Comparison of ENCODE assay signal across 1 cellular context in the genomic region with DNA sequence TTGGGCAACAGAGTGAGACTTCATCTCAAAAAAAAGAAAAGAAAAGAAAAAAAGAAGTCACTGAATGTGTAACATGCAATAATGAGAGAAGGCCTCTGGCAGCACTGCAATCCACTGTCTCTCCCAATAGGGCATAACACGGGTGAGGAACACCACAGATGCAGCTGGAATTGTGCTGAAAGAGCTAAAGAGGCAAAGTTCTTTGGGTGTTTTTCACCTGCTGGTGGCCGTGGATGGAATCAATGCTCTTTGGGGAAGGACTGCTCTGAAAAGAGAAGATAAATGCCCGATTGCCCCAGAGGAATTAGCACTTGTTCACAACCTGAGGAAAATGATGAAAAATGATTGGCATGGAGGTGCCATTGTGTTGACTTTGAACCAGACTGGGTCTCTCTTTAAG.
TF ChIP-seq lines count a peak whose summit lies in the region.

No MANE protein-coding gene starts in this region.

TF ChIP-seq in GM23338, 12 proteins besides CTCF, POLR2A, EP300 and RAD21 (continued from another document):
- TF ChIP-seq, protein P1, sequence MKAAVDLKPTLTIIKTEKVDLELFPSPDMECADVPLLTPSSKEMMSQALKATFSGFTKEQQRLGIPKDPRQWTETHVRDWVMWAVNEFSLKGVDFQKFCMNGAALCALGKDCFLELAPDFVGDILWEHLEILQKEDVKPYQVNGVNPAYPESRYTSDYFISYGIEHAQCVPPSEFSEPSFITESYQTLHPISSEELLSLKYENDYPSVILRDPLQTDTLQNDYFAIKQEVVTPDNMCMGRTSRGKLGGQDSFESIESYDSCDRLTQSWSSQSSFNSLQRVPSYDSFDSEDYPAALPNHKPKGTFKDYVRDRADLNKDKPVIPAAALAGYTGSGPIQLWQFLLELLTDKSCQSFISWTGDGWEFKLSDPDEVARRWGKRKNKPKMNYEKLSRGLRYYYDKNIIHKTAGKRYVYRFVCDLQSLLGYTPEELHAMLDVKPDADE (IDR thresholded peaks at IDR 0.05): no peak
- TF ChIP-seq ZNF462 (CRISPR knock-in tag; IDR thresholded peaks at IDR 0.05) (no peak), JUNB (IDR thresholded peaks at IDR 0.05; ENCODE audit: unreplicated experiment) (no peak), STAT1 (IDR thresholded peaks at IDR 0.05; ENCODE audit: unreplicated experiment) (no peak)
- TF ChIP-seq, protein P2, sequence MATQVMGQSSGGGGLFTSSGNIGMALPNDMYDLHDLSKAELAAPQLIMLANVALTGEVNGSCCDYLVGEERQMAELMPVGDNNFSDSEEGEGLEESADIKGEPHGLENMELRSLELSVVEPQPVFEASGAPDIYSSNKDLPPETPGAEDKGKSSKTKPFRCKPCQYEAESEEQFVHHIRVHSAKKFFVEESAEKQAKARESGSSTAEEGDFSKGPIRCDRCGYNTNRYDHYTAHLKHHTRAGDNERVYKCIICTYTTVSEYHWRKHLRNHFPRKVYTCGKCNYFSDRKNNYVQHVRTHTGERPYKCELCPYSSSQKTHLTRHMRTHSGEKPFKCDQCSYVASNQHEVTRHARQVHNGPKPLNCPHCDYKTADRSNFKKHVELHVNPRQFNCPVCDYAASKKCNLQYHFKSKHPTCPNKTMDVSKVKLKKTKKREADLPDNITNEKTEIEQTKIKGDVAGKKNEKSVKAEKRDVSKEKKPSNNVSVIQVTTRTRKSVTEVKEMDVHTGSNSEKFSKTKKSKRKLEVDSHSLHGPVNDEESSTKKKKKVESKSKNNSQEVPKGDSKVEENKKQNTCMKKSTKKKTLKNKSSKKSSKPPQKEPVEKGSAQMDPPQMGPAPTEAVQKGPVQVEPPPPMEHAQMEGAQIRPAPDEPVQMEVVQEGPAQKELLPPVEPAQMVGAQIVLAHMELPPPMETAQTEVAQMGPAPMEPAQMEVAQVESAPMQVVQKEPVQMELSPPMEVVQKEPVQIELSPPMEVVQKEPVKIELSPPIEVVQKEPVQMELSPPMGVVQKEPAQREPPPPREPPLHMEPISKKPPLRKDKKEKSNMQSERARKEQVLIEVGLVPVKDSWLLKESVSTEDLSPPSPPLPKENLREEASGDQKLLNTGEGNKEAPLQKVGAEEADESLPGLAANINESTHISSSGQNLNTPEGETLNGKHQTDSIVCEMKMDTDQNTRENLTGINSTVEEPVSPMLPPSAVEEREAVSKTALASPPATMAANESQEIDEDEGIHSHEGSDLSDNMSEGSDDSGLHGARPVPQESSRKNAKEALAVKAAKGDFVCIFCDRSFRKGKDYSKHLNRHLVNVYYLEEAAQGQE (IDR thresholded peaks at IDR 0.05; ENCODE audit: unreplicated experiment): no peak
